8 cellular contexts compared by ENCODE assay signal in genomic region chr1:71047635-71048607, GRCh38. TPM values are rescaled to one million over a fixed set of nuclear protein-coding genes. Genes with fewer than 3 reads are reported as not detected.
DNase-seq lines count a peak whose midpoint lies in the region; ATAC-seq and TF ChIP-seq lines count a peak whose summit lies in the region.

Gene PTGER3, minus strand, starts transcription at chr1:71047816. Its CDS starts 239 bp downstream, at chr1:71047577.

- peak; percentile 54 for ATAC-seq in GM19438 (IDR thresholded peaks at IDR 0.05; ENCODE audit: low read depth, unreplicated experiment)
- peak; percentile 75 for ATAC-seq in activated CD8-positive, alpha-beta memory T cell treated with anti-CD3 and anti-CD28 coated beads, Interleukin-2, amount 10 ng/mL, durations not matched to agents 7 days and 5 days
- peak; percentile 76 for ATAC-seq in esophagus mucosa
- peak; percentile 83 to 92 for ATAC-seq in natural killer cell treated with Interleukin-12 subunit alpha and Interleukin-12 subunit beta and Interleukin-15 and Interleukin-18, amount 100 ng/mL, for 72 hours

- H3K27me3 ChIP-seq in AG04450 (ENCODE audit: control insufficient read depth, insufficient read depth, low read length) (peaks cover 38% of the 10 kb centered on the region), transverse colon (peaks cover 57% of the 10 kb centered on the region)

- H3K36me3 ChIP-seq in transverse colon, result no peaks in the 10 kb centered on the region

- H3K4me3 ChIP-seq in AG04450 (ENCODE audit: low read depth, low read length), result peak within 1 kb of the TSS; percentile 43
- peak within 1 kb of the TSS; percentile 30 to 58 (median 42) for H3K4me3 ChIP-seq in transverse colon

- 8 to 28% methylated on average over 4 to 47 of the region's 56 CpGs for WGBS in transverse colon (ENCODE audit: low coverage in 1 of 2), 2 donors

- H3K4me3 Mint-ChIP-seq in activated CD8-positive, alpha-beta memory T cell treated with anti-CD3 and anti-CD28 coated beads, Interleukin-2, amount 10 ng/mL, durations not matched to agents 7 days and 5 days, result peak within 1 kb of the TSS; percentile 71
- peak within 1 kb of the TSS; percentile 90 for H3K4me3 Mint-ChIP-seq in natural killer cell treated with Interleukin-12 subunit alpha and Interleukin-12 subunit beta and Interleukin-15 and Interleukin-18, amount 100 ng/mL, for 72 hours

- DNase-seq in AG04450 (ENCODE audit: low read depth, low spot score) (no peak), NCI-H1930 (lab: John Stamatoyannopoulos, UW) (peak; percentile 36 to 46), transverse colon (peak; percentile 81), NCI-H226 (no peak)
- peak; percentile 68 for DNase-seq in activated CD8-positive, alpha-beta memory T cell treated with anti-CD3 and anti-CD28 coated beads, Interleukin-2, amount 10 ng/mL, durations not matched to agents 7 days and 5 days
- peak; percentile 91 for DNase-seq in natural killer cell treated with Interleukin-12 subunit alpha and Interleukin-12 subunit beta and Interleukin-15 and Interleukin-18, amount 100 ng/mL, for 72 hours (ENCODE audit: low spot score)

- peaks cover 9% of the 10 kb centered on the region; the same call in 1 of the 2 replicates for H3K9me3 ChIP-seq in AG04450 (ENCODE audit: control insufficient read depth, insufficient read depth, low read length)
- no peaks in the 10 kb centered on the region for H3K9me3 ChIP-seq in transverse colon

- H3K27ac ChIP-seq in AG04450 (ENCODE audit: low read depth, low read length), result no peak within 1 kb of the TSS
- peak within 1 kb of the TSS in 3 of 4 donors; percentile 26 to 71 (median 44) for H3K27ac ChIP-seq in transverse colon

- no peak within 1 kb of the TSS for H3K27ac Mint-ChIP-seq in activated CD8-positive, alpha-beta memory T cell treated with anti-CD3 and anti-CD28 coated beads, Interleukin-2, amount 10 ng/mL, durations not matched to agents 7 days and 5 days
- peak within 1 kb of the TSS; percentile 66 to 90 for H3K27ac Mint-ChIP-seq in natural killer cell treated with Interleukin-12 subunit alpha and Interleukin-12 subunit beta and Interleukin-15 and Interleukin-18, amount 100 ng/mL, for 72 hours

- CTCF ChIA-PET in AG04450 (lab: Charles Lee), result interaction anchor here (0.6 to 4.4 kb wide), 2 partner anchors 363 to 519 kb away, joined by 3 to 33 read pairs; no protein-coding TSS in a partner anchor
- CTCF ChIA-PET in activated CD8-positive, alpha-beta memory T cell treated with anti-CD3 and anti-CD28 coated beads, Interleukin-2, amount 10 ng/mL, durations not matched to agents 7 days and 5 days (lab: Charles Lee), result interaction anchor here (1.0 to 1.4 kb wide), 4 partner anchors 15 to 520 kb away, joined by 3 read pairs; partner anchors contain the start of gene ZRANB2

- in situ Hi-C loops in transverse colon (cut with MboI; ENCODE audit: low pct_ligation_motif_present in 1 of 4, low pct_unique_long_range_greater_than_20kb in 1 of 4, low sequenced_read_pairs in 3 of 4), result loop anchor here in 3 of 4 donors (10.0 to 25.0 kb wide), 4 partner anchors 353 to 523 kb away; no protein-coding TSS in a partner anchor

- TF ChIP-seq CTCF in AG04450 (IDR thresholded peaks at IDR 0.05; ENCODE audit: low read depth, low read length) (no peak), transverse colon (IDR thresholded peaks at IDR 0.05) (no peak)

- TF ChIP-seq POLR2A in transverse colon (IDR thresholded peaks at IDR 0.05), result no peak

- H3K4me1 ChIP-seq in transverse colon, result peaks cover 0 to 22% (median 9%) of the 10 kb centered on the region in 4 donors

- peaks cover 59% of the 10 kb centered on the region for H3K27me3 Mint-ChIP-seq in activated CD8-positive, alpha-beta memory T cell treated with anti-CD3 and anti-CD28 coated beads, Interleukin-2, amount 10 ng/mL, durations not matched to agents 7 days and 5 days
- H3K27me3 Mint-ChIP-seq in natural killer cell treated with Interleukin-12 subunit alpha and Interleukin-12 subunit beta and Interleukin-15 and Interleukin-18, amount 100 ng/mL, for 72 hours, result peaks cover 12 to 38% of the 10 kb centered on the region in 2 donors

- H3K9me3 Mint-ChIP-seq in activated CD8-positive, alpha-beta memory T cell treated with anti-CD3 and anti-CD28 coated beads, Interleukin-2, amount 10 ng/mL, durations not matched to agents 7 days and 5 days (ENCODE audit: low read depth), result no peaks in the 10 kb centered on the region
- H3K9me3 Mint-ChIP-seq in natural killer cell treated with Interleukin-12 subunit alpha and Interleukin-12 subunit beta and Interleukin-15 and Interleukin-18, amount 100 ng/mL, for 72 hours, result no peaks in the 10 kb centered on the region

- POLR2A ChIA-PET in AG04450 (lab: Yijun Ruan, JAX), result no interaction called here

- no peak for TF ChIP-seq EP300 in transverse colon (IDR thresholded peaks at IDR 0.05; ENCODE audit: low read depth)

- no peaks in the 10 kb centered on the region for H3K36me3 Mint-ChIP-seq in activated CD8-positive, alpha-beta memory T cell treated with anti-CD3 and anti-CD28 coated beads, Interleukin-2, amount 10 ng/mL, durations not matched to agents 7 days and 5 days
- H3K36me3 Mint-ChIP-seq in natural killer cell treated with Interleukin-12 subunit alpha and Interleukin-12 subunit beta and Interleukin-15 and Interleukin-18, amount 100 ng/mL, for 72 hours, result no peaks in the 10 kb centered on the region

- peaks cover 17% of the 10 kb centered on the region for H3K4me1 Mint-ChIP-seq in activated CD8-positive, alpha-beta memory T cell treated with anti-CD3 and anti-CD28 coated beads, Interleukin-2, amount 10 ng/mL, durations not matched to agents 7 days and 5 days
- peaks cover 22 to 27% of the 10 kb centered on the region in 2 donors for H3K4me1 Mint-ChIP-seq in natural killer cell treated with Interleukin-12 subunit alpha and Interleukin-12 subunit beta and Interleukin-15 and Interleukin-18, amount 100 ng/mL, for 72 hours (ENCODE audit: low read depth in 2 of 2)

- intact Hi-C loops in transverse colon (cut with DNase I; ENCODE audit: low total_unique reads), result loop anchor here (5.0 kb wide), 2 partner anchors 361 to 516 kb away; no protein-coding TSS in a partner anchor

RNA-seq across cellular contexts. Expression of gene PTGER3, which starts in this region (rescaled TPM):
- polyA plus RNA-seq in AG04450 (2011; rRNA removed), result not detected in 2 replicates
- not detected in 2 replicates for polyA minus RNA-seq in AG04450 (2011; rRNA and poly(A)+ RNA removed)
- total RNA-seq in activated CD8-positive, alpha-beta memory T cell treated with anti-CD3 and anti-CD28 coated beads, Interleukin-2, amount 10 ng/mL, durations not matched to agents 7 days and 5 days, result under 1 TPM; 0.06 to 0.80 TPM
- 0.12 TPM for total RNA-seq in esophagus mucosa
- 100 to 1,000 TPM in 1 of 2 donors, 10 to 100 TPM in 1; 62.9 to 158 TPM for total RNA-seq in natural killer cell treated with Interleukin-12 subunit alpha and Interleukin-12 subunit beta and Interleukin-15 and Interleukin-18, amount 100 ng/mL, for 72 hours
- 10 to 100 TPM in 3 of 4 donors, 1 to 10 TPM in 1; 4.8 to 37.0 (median 18.5) TPM for total RNA-seq in transverse colon

Comparison
In these comparisons a context has a peak if more than half of its experiments do, and no peak if none do; other contexts are left out.
1. Peak in DNase-seq and ATAC-seq in activated CD8-positive, alpha-beta memory T cell treated with anti-CD3 and anti-CD28 coated beads, Interleukin-2, amount 10 ng/mL, durations not matched to agents 7 days and 5 days; RNA of the gene not detected or under 1 TPM.
2. Peak in ATAC-seq in esophagus mucosa; RNA of the gene not detected or under 1 TPM.
3. DNase-seq: peak in NCI-H1930 (2 of 2), natural killer cell treated with Interleukin-12 subunit alpha and Interleukin-12 subunit beta and Interleukin-15 and Interleukin-18, amount 100 ng/mL, for 72 hours (single experiment) and transverse colon (single experiment); none in AG04450 (single experiment) and NCI-H226 (single experiment).
4. Peak in every context shown above with its lines, with median percentiles within 50 percentile points of each other: ATAC-seq.